Comparison of ENCODE assay signal across 1 cellular context in genomic region chr10:113857210-113857609, GRCh38.
TF ChIP-seq lines count a peak whose summit lies in the region.

No MANE protein-coding gene starts in this region.

TF ChIP-seq in GM12878, 131 proteins besides CTCF, POLR2A, EP300 and RAD21:
- no peak for TF ChIP-seq BRCA1 (IDR thresholded peaks at IDR 0.05; ENCODE audit: low read depth, low read length)
- TF ChIP-seq BACH1 (IDR thresholded peaks at IDR 0.05; ENCODE audit: borderline replicate concordance), result no peak
- TF ChIP-seq MYC (IDR thresholded peaks at IDR 0.05; ENCODE audit: insufficient read depth, insufficient read length, insufficient replicate concordance, low read length, severe bottlenecking), result no peak
- no peak for TF ChIP-seq HDAC2 (IDR thresholded peaks at IDR 0.05)
- no peak for TF ChIP-seq MXI1 (IDR thresholded peaks at IDR 0.05; ENCODE audit: low read depth, low read length)
- no peak for TF ChIP-seq FOXM1 (IDR thresholded peaks at IDR 0.05; ENCODE audit: low read depth, low read length)
- TF ChIP-seq SIN3A (IDR thresholded peaks at IDR 0.05; ENCODE audit: low read depth, low read length), result no peak
- TF ChIP-seq NR2F1 (conservative IDR thresholded peaks at IDR 0.05), result 0 out of 2 replicates have a peak, but pooled peaks have one; percentile 8
- TF ChIP-seq ETV6 (conservative IDR thresholded peaks at IDR 0.05 in 1 of 2, IDR thresholded peaks at IDR 0.05 in 1 of 2; ENCODE audit: borderline replicate concordance in 1 of 2, low read depth in 1 of 2), result no peak
- TF ChIP-seq GATAD2B (conservative IDR thresholded peaks at IDR 0.05; ENCODE audit: low read depth), result no peak
- TF ChIP-seq ZNF384 (IDR thresholded peaks at IDR 0.05; ENCODE audit: borderline replicate concordance, low read depth, low read length), result peak; percentile 39; the same call in 1 of the 2 replicates
- no peak for TF ChIP-seq WRNIP1 (IDR thresholded peaks at IDR 0.05; ENCODE audit: borderline replicate concordance, low read depth, low read length)
- no peak for TF ChIP-seq RFX5 (IDR thresholded peaks at IDR 0.05; ENCODE audit: low read depth, low read length)
- no peak for TF ChIP-seq JUND (IDR thresholded peaks at IDR 0.05; ENCODE audit: low read depth, low read length)
- no peak for TF ChIP-seq KLF5 (IDR thresholded peaks at IDR 0.05; ENCODE audit: partially characterized antibody)
- TF ChIP-seq YBX1 (IDR thresholded peaks at IDR 0.05), result no peak
- TF ChIP-seq, protein P1, sequence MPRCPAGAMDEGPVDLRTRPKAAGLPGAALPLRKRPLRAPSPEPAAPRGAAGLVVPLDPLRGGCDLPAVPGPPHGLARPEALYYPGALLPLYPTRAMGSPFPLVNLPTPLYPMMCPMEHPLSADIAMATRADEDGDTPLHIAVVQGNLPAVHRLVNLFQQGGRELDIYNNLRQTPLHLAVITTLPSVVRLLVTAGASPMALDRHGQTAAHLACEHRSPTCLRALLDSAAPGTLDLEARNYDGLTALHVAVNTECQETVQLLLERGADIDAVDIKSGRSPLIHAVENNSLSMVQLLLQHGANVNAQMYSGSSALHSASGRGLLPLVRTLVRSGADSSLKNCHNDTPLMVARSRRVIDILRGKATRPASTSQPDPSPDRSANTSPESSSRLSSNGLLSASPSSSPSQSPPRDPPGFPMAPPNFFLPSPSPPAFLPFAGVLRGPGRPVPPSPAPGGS (IDR thresholded peaks at IDR 0.05; ENCODE audit: borderline replicate concordance, insufficient read depth, low read depth, low read length, poor library complexity, severe bottlenecking), result no peak
- TF ChIP-seq HDGF (IDR thresholded peaks at IDR 0.05), result no peak
- no peak for TF ChIP-seq LARP7 (IDR thresholded peaks at IDR 0.05)
- no peak for TF ChIP-seq POLR2AphosphoS2 (IDR thresholded peaks at IDR 0.05; ENCODE audit: low read depth, low read length)
- TF ChIP-seq SP1 (IDR thresholded peaks at IDR 0.05; ENCODE audit: low read depth, low read length), result no peak
- TF ChIP-seq KAT2A (conservative IDR thresholded peaks at IDR 0.05; ENCODE audit: control insufficient read depth, low read depth, low read length), result no peak
- TF ChIP-seq FOS (IDR thresholded peaks at IDR 0.05; ENCODE audit: borderline replicate concordance, extremely low read depth, insufficient read length), result no peak
- TF ChIP-seq BCLAF1 (IDR thresholded peaks at IDR 0.05), result no peak
- TF ChIP-seq TAF1 (IDR thresholded peaks at IDR 0.05; ENCODE audit: borderline replicate concordance, low read depth, low read length), result no peak
- no peak for TF ChIP-seq NBN (IDR thresholded peaks at IDR 0.05)
- no peak for TF ChIP-seq NKRF (conservative IDR thresholded peaks at IDR 0.05)
- TF ChIP-seq, protein P2, sequence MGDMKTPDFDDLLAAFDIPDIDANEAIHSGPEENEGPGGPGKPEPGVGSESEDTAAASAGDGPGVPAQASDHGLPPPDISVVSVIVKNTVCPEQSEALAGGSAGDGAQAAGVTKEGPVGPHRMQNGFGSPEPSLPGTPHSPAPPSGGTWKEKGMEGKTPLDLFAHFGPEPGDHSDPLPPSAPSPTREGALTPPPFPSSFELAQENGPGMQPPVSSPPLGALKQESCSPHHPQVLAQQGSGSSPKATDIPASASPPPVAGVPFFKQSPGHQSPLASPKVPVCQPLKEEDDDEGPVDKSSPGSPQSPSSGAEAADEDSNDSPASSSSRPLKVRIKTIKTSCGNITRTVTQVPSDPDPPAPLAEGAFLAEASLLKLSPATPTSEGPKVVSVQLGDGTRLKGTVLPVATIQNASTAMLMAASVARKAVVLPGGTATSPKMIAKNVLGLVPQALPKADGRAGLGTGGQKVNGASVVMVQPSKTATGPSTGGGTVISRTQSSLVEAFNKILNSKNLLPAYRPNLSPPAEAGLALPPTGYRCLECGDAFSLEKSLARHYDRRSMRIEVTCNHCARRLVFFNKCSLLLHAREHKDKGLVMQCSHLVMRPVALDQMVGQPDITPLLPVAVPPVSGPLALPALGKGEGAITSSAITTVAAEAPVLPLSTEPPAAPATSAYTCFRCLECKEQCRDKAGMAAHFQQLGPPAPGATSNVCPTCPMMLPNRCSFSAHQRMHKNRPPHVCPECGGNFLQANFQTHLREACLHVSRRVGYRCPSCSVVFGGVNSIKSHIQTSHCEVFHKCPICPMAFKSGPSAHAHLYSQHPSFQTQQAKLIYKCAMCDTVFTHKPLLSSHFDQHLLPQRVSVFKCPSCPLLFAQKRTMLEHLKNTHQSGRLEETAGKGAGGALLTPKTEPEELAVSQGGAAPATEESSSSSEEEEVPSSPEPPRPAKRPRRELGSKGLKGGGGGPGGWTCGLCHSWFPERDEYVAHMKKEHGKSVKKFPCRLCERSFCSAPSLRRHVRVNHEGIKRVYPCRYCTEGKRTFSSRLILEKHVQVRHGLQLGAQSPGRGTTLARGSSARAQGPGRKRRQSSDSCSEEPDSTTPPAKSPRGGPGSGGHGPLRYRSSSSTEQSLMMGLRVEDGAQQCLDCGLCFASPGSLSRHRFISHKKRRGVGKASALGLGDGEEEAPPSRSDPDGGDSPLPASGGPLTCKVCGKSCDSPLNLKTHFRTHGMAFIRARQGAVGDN (IDR thresholded peaks at IDR 0.05), result 0 out of 2 replicates have a peak, but pooled peaks have one; percentile 5
- peak; percentile 96 for TF ChIP-seq MTA2 (IDR thresholded peaks at IDR 0.05; ENCODE audit: low read depth)
- TF ChIP-seq HDAC6 (IDR thresholded peaks at IDR 0.05; ENCODE audit: unreplicated experiment), result no peak
- TF ChIP-seq ZBED1 (IDR thresholded peaks at IDR 0.05; ENCODE audit: borderline replicate concordance), result no peak
- no peak for TF ChIP-seq CHD2 (IDR thresholded peaks at IDR 0.05; ENCODE audit: borderline replicate concordance, low read depth, low read length)
- TF ChIP-seq SMC3 (IDR thresholded peaks at IDR 0.05; ENCODE audit: borderline replicate concordance, low read length), result no peak
- no peak for TF ChIP-seq EGR1 (IDR thresholded peaks at IDR 0.05; ENCODE audit: borderline replicate concordance in 1 of 2, low read depth in 2 of 2, low read length in 2 of 2)
- TF ChIP-seq, protein P3, sequence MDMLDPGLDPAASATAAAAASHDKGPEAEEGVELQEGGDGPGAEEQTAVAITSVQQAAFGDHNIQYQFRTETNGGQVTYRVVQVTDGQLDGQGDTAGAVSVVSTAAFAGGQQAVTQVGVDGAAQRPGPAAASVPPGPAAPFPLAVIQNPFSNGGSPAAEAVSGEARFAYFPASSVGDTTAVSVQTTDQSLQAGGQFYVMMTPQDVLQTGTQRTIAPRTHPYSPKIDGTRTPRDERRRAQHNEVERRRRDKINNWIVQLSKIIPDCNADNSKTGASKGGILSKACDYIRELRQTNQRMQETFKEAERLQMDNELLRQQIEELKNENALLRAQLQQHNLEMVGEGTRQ (IDR thresholded peaks at IDR 0.05; ENCODE audit: borderline replicate concordance, low read depth, low read length), result no peak
